Comparison of ENCODE assay signal across 17 cellular contexts in genomic region chr9:98533866-98534265, GRCh38.
DNase-seq lines count a peak whose midpoint lies in the region; TF ChIP-seq lines count a peak whose summit lies in the region.
"Had no signal": no experiment of that assay in that cellular context is flagged by ENCODE, and none has a peak within 500 bp of the region (broad histone marks: within the 10 kb centered on the region; RNA-seq: fewer than 3 reads in every experiment).

No MANE protein-coding gene starts in this region.

- H3K9me3 Mint-ChIP-seq in activated CD4-positive, alpha-beta T cell treated with anti-CD3 and anti-CD28 coated beads, Interleukin-2, amount 10 ng/mL, durations not matched to agents 24 days and 14 days: no peaks in the 10 kb centered on the region
- H3K9me3 Mint-ChIP-seq in nephron progenitor cell: peaks cover 19% of the 10 kb centered on the region
- H3K9me3 Mint-ChIP-seq: CD4-positive, alpha-beta T cell; CD8-positive, alpha-beta T cell had no signal

- no peak overlapping the region for H3K4me2 ChIP-seq in smooth muscle cell
- H3K4me2 ChIP-seq: A549; BLaER1 treated with 17β-estradiol and CSF1 and Interleukin-3, amounts not matched to agents 10 nM and 100 nM had no signal

- no peaks in the 10 kb centered on the region for H4K20me1 ChIP-seq in smooth muscle cell (ENCODE audit: low read depth)
- H4K20me1 ChIP-seq: BLaER1 treated with 17β-estradiol and CSF1 and Interleukin-3, amounts not matched to agents 10 nM and 100 nM had no signal

- no peaks in the 10 kb centered on the region for H3K4me1 Mint-ChIP-seq in activated CD4-positive, alpha-beta T cell treated with anti-CD3 and anti-CD28 coated beads, Interleukin-2, amount 10 ng/mL, durations not matched to agents 24 days and 14 days
- peaks cover 16% of the 10 kb centered on the region for H3K4me1 Mint-ChIP-seq in nephron progenitor cell
- H3K4me1 Mint-ChIP-seq: B cell had no signal

- H3F3A ChIP-seq in smooth muscle cell (ENCODE audit: low read depth): no peaks in the 10 kb centered on the region

- WGBS in smooth muscle cell (ENCODE audit: low lambda C conversion rate): 74% methylated on average over 4 of the region's 4 CpGs

- no peaks in the 10 kb centered on the region for H3K4me1 ChIP-seq in smooth muscle cell (ENCODE audit: low read depth)
- H3K4me1 ChIP-seq: A549; BLaER1 treated with 17β-estradiol and CSF1 and Interleukin-3, amounts not matched to agents 10 nM and 100 nM; Caco-2 had no signal

- no peak for TF ChIP-seq CTCF in nephron progenitor cell (IDR thresholded peaks at IDR 0.05)
- no peak for TF ChIP-seq CTCF in smooth muscle cell (IDR thresholded peaks at IDR 0.05; ENCODE audit: borderline replicate concordance, insufficient read depth, poor library complexity, severe bottlenecking)

- H3K79me2 ChIP-seq in smooth muscle cell (ENCODE audit: low read depth): no peaks in the 10 kb centered on the region

- no peaks in the 10 kb centered on the region for H3K9me3 ChIP-seq in smooth muscle cell (replicated peaks; ENCODE audit: low read depth)
- H3K9me3 ChIP-seq: A549; BLaER1 treated with 17β-estradiol and CSF1 and Interleukin-3, amounts not matched to agents 10 nM and 100 nM had no signal

- H3K4me3 Mint-ChIP-seq in activated CD4-positive, alpha-beta T cell treated with anti-CD3 and anti-CD28 coated beads, Interleukin-2, amount 10 ng/mL, durations not matched to agents 24 days and 14 days: no peak overlapping the region
- H3K4me3 Mint-ChIP-seq in nephron progenitor cell: no peak overlapping the region
- H3K4me3 Mint-ChIP-seq: B cell; CD4-positive, alpha-beta T cell; CD8-positive, alpha-beta T cell had no signal

- intact Hi-C loops in activated CD4-positive, alpha-beta T cell treated with anti-CD3 and anti-CD28 coated beads, Interleukin-2, amount 10 ng/mL, durations not matched to agents 24 days and 14 days (cut with micrococcal nuclease): no loop called here

- no peak overlapping the region for H3K27ac ChIP-seq in smooth muscle cell (ENCODE audit: low read depth)
- H3K27ac ChIP-seq: 22Rv1; A549; BLaER1 treated with 17β-estradiol and CSF1 and Interleukin-3, amounts not matched to agents 10 nM and 100 nM; C4-2B had no signal

- no peaks in the 10 kb centered on the region for H3K36me3 Mint-ChIP-seq in activated CD4-positive, alpha-beta T cell treated with anti-CD3 and anti-CD28 coated beads, Interleukin-2, amount 10 ng/mL, durations not matched to agents 24 days and 14 days (ENCODE audit: low read depth)
- no peaks in the 10 kb centered on the region for H3K36me3 Mint-ChIP-seq in nephron progenitor cell (ENCODE audit: low read depth)
- H3K36me3 Mint-ChIP-seq: CD8-positive, alpha-beta T cell had no signal

- H3K27me3 ChIP-seq in smooth muscle cell (ENCODE audit: low read depth): peaks cover 18% of the 10 kb centered on the region
- H3K27me3 ChIP-seq: BLaER1 treated with 17β-estradiol and CSF1 and Interleukin-3, amounts not matched to agents 10 nM and 100 nM had no signal

- H2AFZ ChIP-seq in smooth muscle cell (ENCODE audit: low read depth): no peak overlapping the region

- no peak overlapping the region for H3K27ac Mint-ChIP-seq in activated CD4-positive, alpha-beta T cell treated with anti-CD3 and anti-CD28 coated beads, Interleukin-2, amount 10 ng/mL, durations not matched to agents 24 days and 14 days
- H3K27ac Mint-ChIP-seq in nephron progenitor cell: peak overlapping the region; percentile 45
- H3K27ac Mint-ChIP-seq: B cell; CD4-positive, alpha-beta T cell; CD8-positive, alpha-beta T cell had no signal

- DNase-seq in activated CD4-positive, alpha-beta T cell treated with anti-CD3 and anti-CD28 coated beads, Interleukin-2, amount 10 ng/mL, durations not matched to agents 24 days and 14 days: peak; percentile 24
- no peak for DNase-seq in activated CD4-positive, alpha-beta T cell treated with anti-CD3 and anti-CD28 coated beads for 1 hour
- DNase-seq in nephron progenitor cell: no peak
- DNase-seq in retina: no peak
- DNase-seq in smooth muscle cell (lab: John Stamatoyannopoulos, UW; ENCODE audit: unreplicated experiment): no peak
- DNase-seq: AML-193; Caco-2; Calu3; CD4-positive, alpha-beta T cell; CD8-positive, alpha-beta T cell; DMS79 treated with DMSO at 0.1 percent for 48 hours; GF-D8 had no signal

- no peak overlapping the region for H3K9ac ChIP-seq in smooth muscle cell (ENCODE audit: low read depth)
- H3K9ac ChIP-seq: BLaER1 treated with 17β-estradiol and CSF1 and Interleukin-3, amounts not matched to agents 10 nM and 100 nM had no signal

- peaks cover 6% of the 10 kb centered on the region for H3K27me3 Mint-ChIP-seq in activated CD4-positive, alpha-beta T cell treated with anti-CD3 and anti-CD28 coated beads, Interleukin-2, amount 10 ng/mL, durations not matched to agents 24 days and 14 days
- H3K27me3 Mint-ChIP-seq in nephron progenitor cell (ENCODE audit: low read depth, poor library complexity): peaks cover 8% of the 10 kb centered on the region

- no peaks in the 10 kb centered on the region for H3K36me3 ChIP-seq in smooth muscle cell (ENCODE audit: low read depth)
- H3K36me3 ChIP-seq: BLaER1 treated with 17β-estradiol and CSF1 and Interleukin-3, amounts not matched to agents 10 nM and 100 nM had no signal

- no peak overlapping the region for H3K4me3 ChIP-seq in smooth muscle cell
- H3K4me3 ChIP-seq: A549; BLaER1 treated with 17β-estradiol and CSF1 and Interleukin-3, amounts not matched to agents 10 nM and 100 nM had no signal
